8 cellular contexts compared by ENCODE assay signal in genomic region chr7:43649755-43650274, GRCh38.
DNase-seq lines count a peak whose midpoint lies in the region; ATAC-seq and TF ChIP-seq lines count a peak whose summit lies in the region.

No MANE protein-coding gene starts in this region.

- in situ Hi-C loops in Panc1 (cut with HindIII; ENCODE audit: low pct_unique_long_range_greater_than_20kb, low sequenced_read_pairs): no loop called here

- H3K27ac ChIP-seq in SK-N-SH (ENCODE audit: low read depth in 2 of 2, low read length in 1 of 2) (peak overlapping the region; percentile 98 to 100), Panc1 (ENCODE audit: low read length) (peak overlapping the region; percentile 62)

- no peak for ATAC-seq in SK-N-SH treated with all-trans-retinoic acid at 6 μM for 48 hours
- ATAC-seq in HG02938 (IDR thresholded peaks at IDR 0.05; ENCODE audit: unreplicated experiment): peak; percentile 74
- 0 out of 2 replicates have a peak, but pooled peaks have one; percentile 3 for ATAC-seq in Panc1
- peak; percentile 69 for ATAC-seq in activated naive CD8-positive, alpha-beta T cell treated with anti-CD3 and anti-CD28 coated beads, Interleukin-2, amount 10 ng/mL, durations not matched to agents 7 days and 5 days (ENCODE audit: low read depth)

- H3K9me3 ChIP-seq in SK-N-SH: no peaks in the 10 kb centered on the region
- H3K9me3 ChIP-seq in Panc1 (ENCODE audit: control insufficient read depth, insufficient read depth, low read depth, low read length): no peaks in the 10 kb centered on the region
- no peaks in the 10 kb centered on the region for H3K9me3 ChIP-seq in mononuclear cell (ENCODE audit: low read depth, low read length)
- H3K9me3 ChIP-seq in Caco-2: no peaks in the 10 kb centered on the region

- DNase-seq in SK-N-SH (no peak), Panc1 (ENCODE audit: low read depth, low spot score) (no peak), Caco-2 (no peak), NCI-H2171 (lab: John Stamatoyannopoulos, UW) (no peak)
- peak; percentile 64 for DNase-seq in activated naive CD8-positive, alpha-beta T cell treated with anti-CD3 and anti-CD28 coated beads, Interleukin-2, amount 10 ng/mL, durations not matched to agents 7 days and 5 days

- no peak overlapping the region for H2AFZ ChIP-seq in SK-N-SH (ENCODE audit: low read depth)

- intact Hi-C loops in Panc1 (cut with micrococcal nuclease; ENCODE audit: unreplicated experiment) (loop anchor here (5.0 kb wide), 1 partner anchor 47 kb away; no protein-coding TSS in a partner anchor), Caco-2 (cut with micrococcal nuclease; ENCODE audit: unreplicated experiment) (loop anchor here (10.0 kb wide), 1 partner anchor 185 kb away; no protein-coding TSS in a partner anchor)

- no peaks in the 10 kb centered on the region for H4K20me1 ChIP-seq in SK-N-SH (ENCODE audit: insufficient read depth)

- BruUV-seq in Panc1 (replicated peaks; lab: Mats Ljungman, UMichigan) (no TSS peak), Caco-2 (replicated peaks; lab: Mats Ljungman, UMichigan) (no TSS peak)

- POLR2A ChIA-PET in SK-N-SH (lab: Yijun Ruan, JAX): no interaction called here
- POLR2A ChIA-PET in Panc1 (lab: Charles Lee): no interaction called here
- POLR2A ChIA-PET in activated naive CD8-positive, alpha-beta T cell treated with anti-CD3 and anti-CD28 coated beads, Interleukin-2, amount 10 ng/mL, durations not matched to agents 7 days and 5 days (lab: Charles Lee): interaction anchor here (0.6 to 5.5 kb wide), 16 partner anchors 10 to 395 kb away, joined by 3 to 127 read pairs (median 4); partner anchors contain the start of genes DBNL, STK17A and UBE2D4
- POLR2A ChIA-PET in Caco-2 (lab: Charles Lee): no interaction called here

- H3K27me3 ChIP-seq in SK-N-SH (ENCODE audit: insufficient read depth) (no peaks in the 10 kb centered on the region), Panc1 (ENCODE audit: control insufficient read depth, insufficient read depth, low read length) (no peaks in the 10 kb centered on the region), mononuclear cell (ENCODE audit: insufficient read depth, low read length) (no peaks in the 10 kb centered on the region), Caco-2 (replicated peaks; ENCODE audit: control insufficient read depth, insufficient read depth, low read length) (no peaks in the 10 kb centered on the region)

- H3K9me2 ChIP-seq in SK-N-SH: no peaks in the 10 kb centered on the region

- no peak for TF ChIP-seq RAD21 in SK-N-SH (IDR thresholded peaks at IDR 0.05; ENCODE audit: low read length)

- H3K9me3 Mint-ChIP-seq in activated naive CD8-positive, alpha-beta T cell treated with anti-CD3 and anti-CD28 coated beads, Interleukin-2, amount 10 ng/mL, durations not matched to agents 7 days and 5 days: peaks cover 4% of the 10 kb centered on the region
- no peaks in the 10 kb centered on the region for H3K9me3 Mint-ChIP-seq in Caco-2 (ENCODE audit: unreplicated experiment)

- peak overlapping the region; percentile 63 for H3K4me2 ChIP-seq in SK-N-SH

- peaks cover 24% of the 10 kb centered on the region for H3K36me3 Mint-ChIP-seq in activated naive CD8-positive, alpha-beta T cell treated with anti-CD3 and anti-CD28 coated beads, Interleukin-2, amount 10 ng/mL, durations not matched to agents 7 days and 5 days
- H3K36me3 Mint-ChIP-seq in Caco-2 (ENCODE audit: insufficient read depth, unreplicated experiment): peaks cover 40% of the 10 kb centered on the region

- CTCF ChIA-PET in SK-N-SH (lab: Yijun Ruan, JAX) (interaction anchor here (2.6 to 6.7 kb wide), 2 partner anchors 50 to 67 kb away, joined by 12 to 45 read pairs; partner anchors contain the start of gene STK17A), Panc1 (lab: Charles Lee) (interaction anchor here (0.6 kb wide), 1 partner anchor 66 kb away, joined by 5 read pairs; no protein-coding TSS in a partner anchor), Caco-2 (lab: Charles Lee) (no interaction called here)

- H3K79me2 ChIP-seq in SK-N-SH (ENCODE audit: insufficient read depth): peaks cover 67% of the 10 kb centered on the region

- TF ChIP-seq EP300 in SK-N-SH (IDR thresholded peaks at IDR 0.05; ENCODE audit: borderline replicate concordance in 1 of 2, low read depth in 1 of 2, low read length in 1 of 2): no peak

- TF ChIP-seq CTCF in SK-N-SH (IDR thresholded peaks at IDR 0.05) (no peak), Panc1 (IDR thresholded peaks at IDR 0.05) (no peak), Caco-2 (IDR thresholded peaks at IDR 0.05; ENCODE audit: insufficient read depth in 1 of 2, low read depth in 1 of 2, low read length in 1 of 2, severe bottlenecking in 1 of 2, unreplicated experiment in 1 of 2) (no peak)

- H3K36me3 ChIP-seq in SK-N-SH (replicated peaks in 1 of 2; ENCODE audit: control insufficient read depth in 1 of 2, insufficient read depth in 2 of 2, low read length in 1 of 2) (peaks cover 14 to 18% of the 10 kb centered on the region in 2 experiments), Panc1 (ENCODE audit: control insufficient read depth, insufficient read depth, low read length) (no peaks in the 10 kb centered on the region; the same call in 1 of the 2 replicates), Caco-2 (ENCODE audit: control insufficient read depth, insufficient read depth, low read length) (peaks cover 2% of the 10 kb centered on the region; the same call in 1 of the 2 replicates)

- peaks cover 83% of the 10 kb centered on the region for H3K4me1 Mint-ChIP-seq in activated naive CD8-positive, alpha-beta T cell treated with anti-CD3 and anti-CD28 coated beads, Interleukin-2, amount 10 ng/mL, durations not matched to agents 7 days and 5 days
- no peaks in the 10 kb centered on the region for H3K4me1 Mint-ChIP-seq in Caco-2 (ENCODE audit: low read depth, unreplicated experiment)

- no peaks in the 10 kb centered on the region for H3K27me3 Mint-ChIP-seq in activated naive CD8-positive, alpha-beta T cell treated with anti-CD3 and anti-CD28 coated beads, Interleukin-2, amount 10 ng/mL, durations not matched to agents 7 days and 5 days
- no peaks in the 10 kb centered on the region for H3K27me3 Mint-ChIP-seq in Caco-2 (ENCODE audit: insufficient read depth, unreplicated experiment)

- peak overlapping the region; percentile 74 for H3K4me3 Mint-ChIP-seq in activated naive CD8-positive, alpha-beta T cell treated with anti-CD3 and anti-CD28 coated beads, Interleukin-2, amount 10 ng/mL, durations not matched to agents 7 days and 5 days
- H3K4me3 Mint-ChIP-seq in Caco-2 (ENCODE audit: unreplicated experiment): no peak overlapping the region

- H3K27ac Mint-ChIP-seq in activated naive CD8-positive, alpha-beta T cell treated with anti-CD3 and anti-CD28 coated beads, Interleukin-2, amount 10 ng/mL, durations not matched to agents 7 days and 5 days: peak overlapping the region; percentile 85
- no peak overlapping the region for H3K27ac Mint-ChIP-seq in Caco-2 (ENCODE audit: unreplicated experiment)

- H3F3A ChIP-seq in SK-N-SH (replicated peaks; ENCODE audit: insufficient read depth): peaks cover 62% of the 10 kb centered on the region

- H3K4me3 ChIP-seq in SK-N-SH (ENCODE audit: low read depth in 2 of 2, low read length in 1 of 2) (no peak overlapping the region), Panc1 (ENCODE audit: low read depth in 2 of 2, low read length in 2 of 2) (peak overlapping the region in 1 of 2 experiments; percentile 31; a peak in 2 of 4 replicates), mononuclear cell (ENCODE audit: low read length) (peak overlapping the region; percentile 33), Caco-2 (ENCODE audit: low read depth, low read length) (no peak overlapping the region)

- H3K4me1 ChIP-seq in SK-N-SH (ENCODE audit: control insufficient read depth in 1 of 2, insufficient read depth in 2 of 2, low read depth in 1 of 2, low read length in 1 of 2) (peaks cover 68 to 73% of the 10 kb centered on the region in 2 experiments), Panc1 (ENCODE audit: control insufficient read depth, insufficient read depth, low read length) (peaks cover 55% of the 10 kb centered on the region), mononuclear cell (ENCODE audit: insufficient read depth, low read length) (peaks cover 94% of the 10 kb centered on the region), Caco-2 (no peaks in the 10 kb centered on the region)

- H3K9ac ChIP-seq in SK-N-SH: peak overlapping the region; percentile 80

- 59% methylated on average over 4 of the region's 4 CpGs for WGBS in SK-N-SH (ENCODE audit: low lambda C conversion rate)

TF ChIP-seq in SK-N-SH, 30 proteins besides CTCF, POLR2A, EP300 and RAD21:
- TF ChIP-seq GABPA (IDR thresholded peaks at IDR 0.05; ENCODE audit: low read depth) (peak; percentile 25; the same call in 1 of the 2 replicates), POLR2AphosphoS5 (IDR thresholded peaks at IDR 0.05; ENCODE audit: low read depth, low read length) (no peak)

TF ChIP-seq in SK-N-SH treated with all-trans-retinoic acid at 6 μM for 48 hours, 23 proteins besides CTCF, POLR2A, EP300 and RAD21 (continues in another document):
- no peak for TF ChIP-seq ZNF565 (CRISPR knock-in tag; conservative IDR thresholded peaks at IDR 0.05; ENCODE audit: low read depth)
- TF ChIP-seq CSDC2 (CRISPR knock-in tag; IDR thresholded peaks at IDR 0.05): no peak
- no peak for TF ChIP-seq TOX (CRISPR knock-in tag; IDR thresholded peaks at IDR 0.05; ENCODE audit: borderline replicate concordance)
- no peak for TF ChIP-seq SNAI2 (CRISPR knock-in tag; IDR thresholded peaks at IDR 0.05)
- no peak for TF ChIP-seq POU6F1 (CRISPR knock-in tag; IDR thresholded peaks at IDR 0.05; ENCODE audit: borderline replicate concordance, low read depth)
- TF ChIP-seq ZFP3 (CRISPR knock-in tag; IDR thresholded peaks at IDR 0.05): no peak
